ENCODE assay signal across 25 cellular contexts in the genomic region with DNA sequence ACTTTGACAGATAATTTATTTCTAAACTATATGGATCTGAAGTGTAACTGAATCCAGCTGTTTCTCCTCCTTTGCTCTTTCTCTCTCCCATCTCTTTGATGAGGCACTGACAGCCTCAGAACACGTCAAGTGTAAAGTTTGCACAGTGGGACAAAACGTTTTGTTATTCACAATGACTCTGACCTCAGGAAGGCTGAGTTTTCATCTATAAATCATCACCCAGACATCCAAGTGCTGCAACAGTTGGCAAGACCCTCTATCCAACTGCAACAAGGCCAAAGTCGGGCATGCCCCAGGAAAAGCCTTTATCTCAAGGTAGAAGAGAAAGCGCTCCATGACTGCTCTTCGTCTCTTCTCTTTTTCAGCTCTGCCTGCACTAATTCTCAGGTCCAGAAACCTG.
A peak's percentile ranks its signal among the peaks of the same experiment; 100 is the strongest.
DNase-seq lines count a peak whose midpoint lies in the region; ATAC-seq, FAIRE-seq and TF ChIP-seq lines count a peak whose summit lies in the region.
"Had no signal": no experiment of that assay in that cellular context is flagged by ENCODE, and none has a peak within 500 bp of the region (broad histone marks: within the 10 kb centered on the region; RNA-seq: fewer than 3 reads in every experiment).

No MANE protein-coding gene starts in this region.

- intact Hi-C loops in IMR-90 (cut with micrococcal nuclease), result no loop called here
- intact Hi-C loops in activated CD4-positive, alpha-beta memory T cell treated with anti-CD3 and anti-CD28 coated beads for 36 hours (cut with micrococcal nuclease), result no loop called here

- FAIRE-seq in H1 (lab: Jason Lieb, UNC), result no peak
- FAIRE-seq: D721Med, HepG2, RCC 7860 had no signal

- no peak for DNase-seq in IMR-90
- DNase-seq in H1 (ENCODE audit: low read depth in 1 of 2, low spot score in 2 of 2), result no peak
- peak; percentile 55 for DNase-seq in left kidney (ENCODE audit: low read depth, low spot score)
- no peak for DNase-seq in activated CD4-positive, alpha-beta memory T cell treated with anti-CD3 and anti-CD28 coated beads for 36 hours
- DNase-seq in NCI-H1105 treated with DMSO at 0.1 percent for 48 hours (lab: John Stamatoyannopoulos, UW), result no peak
- DNase-seq: BE2C, DMS53, GDM1, H7, HFFc6, KG1, NCI-H1105, NCI-H2029 treated with DMSO at 0.1 percent for 48 hours, NCI-H345, NCI-H524 treated with DMSO at 0.1 percent for 48 hours, NCI-H82, OCI-M1, SJCRH30 had no signal

- dilution Hi-C loops in IMR-90 (cut with HindIII; ENCODE audit: low sequenced_read_pairs, unreplicated experiment), result no loop called here

- no peak overlapping the region for H2BK12ac ChIP-seq in H1 (ENCODE audit: low read depth, low read length)

- BruUV-seq in IMR-90 (replicated peaks; lab: Mats Ljungman, UMichigan), result no TSS peak

- no peaks in the 10 kb centered on the region for H3K4me1 Mint-ChIP-seq in activated CD4-positive, alpha-beta memory T cell treated with anti-CD3 and anti-CD28 coated beads for 36 hours (ENCODE audit: low read depth)

- no peak overlapping the region for H3K4me2 ChIP-seq in IMR-90 (ENCODE audit: low read depth, low read length)
- H3K4me2 ChIP-seq in H1 (ENCODE audit: insufficient read depth in 1 of 2, low read depth in 2 of 2, low read length in 2 of 2), result no peak overlapping the region

- H3K4ac ChIP-seq in IMR-90 (ENCODE audit: low read depth, low read length) (no peak overlapping the region; the same call in 1 of the 2 replicates), H1 (replicated peaks; ENCODE audit: insufficient read length, low read depth, low read length) (no peak overlapping the region)

- H2BK120ac ChIP-seq in IMR-90 (ENCODE audit: low read depth, low read length) (0 out of 2 replicates have a peak overlapping the region, but pooled peaks have one; percentile 41), H1 (replicated peaks; ENCODE audit: low read depth, low read length) (no peak overlapping the region)

- H4K5ac ChIP-seq in IMR-90 (ENCODE audit: low read depth, low read length), result no peak overlapping the region
- H4K5ac ChIP-seq in H1 (ENCODE audit: insufficient read length, low read depth, low read length), result no peak overlapping the region

- H3K4me3 Mint-ChIP-seq in activated CD4-positive, alpha-beta memory T cell treated with anti-CD3 and anti-CD28 coated beads for 36 hours, result no peak overlapping the region
- H3K4me3 Mint-ChIP-seq: HFFc6 had no signal

- no peaks in the 10 kb centered on the region for H3K36me3 Mint-ChIP-seq in activated CD4-positive, alpha-beta memory T cell treated with anti-CD3 and anti-CD28 coated beads for 36 hours

- no peak for TF ChIP-seq EP300 in H1 (IDR thresholded peaks at IDR 0.05; ENCODE audit: borderline replicate concordance in 1 of 2, low read depth in 2 of 2, low read length in 2 of 2)

- H3K14ac ChIP-seq in IMR-90 (replicated peaks; ENCODE audit: low read depth, low read length), result no peak overlapping the region
- no peak overlapping the region for H3K14ac ChIP-seq in H1 (ENCODE audit: insufficient read length)

- H3K18ac ChIP-seq in IMR-90 (ENCODE audit: low read depth, low read length), result 0 out of 2 replicates have a peak overlapping the region, but pooled peaks have one; percentile 23
- no peak overlapping the region for H3K18ac ChIP-seq in H1 (ENCODE audit: extremely low read depth, low read length)

- 62% methylated on average over 4 of the region's 5 CpGs; no CpG with 5 or more reads in 1 of the 2 experiments for WGBS in IMR-90 (ENCODE audit: extremely low coverage in 2 of 2, insufficient read length in 1 of 2), 2 experiments
- WGBS in H1 (ENCODE audit: extremely low coverage in 1 of 2, insufficient coverage in 1 of 2, insufficient read length in 1 of 2, insufficient replicate concordance in 2 of 2, low coverage in 1 of 2, low lambda C conversion rate in 2 of 2, missing lambda C conversion rate in 1 of 2), 2 experiments, result 91% methylated on average over 4 of the region's 5 CpGs; no CpG with 5 or more reads in 1 of the 2 experiments

- TF ChIP-seq CTCF in IMR-90 (conservative IDR thresholded peaks at IDR 0.05; ENCODE audit: low read depth, low read length) (no peak), H1 (IDR thresholded peaks at IDR 0.05; ENCODE audit: control extremely low read depth in 1 of 3, insufficient read depth in 1 of 3, low read depth in 1 of 3, low read length in 3 of 3) (no peak)

- H3K9me3 Mint-ChIP-seq in activated CD4-positive, alpha-beta memory T cell treated with anti-CD3 and anti-CD28 coated beads for 36 hours, result no peaks in the 10 kb centered on the region
- H3K9me3 Mint-ChIP-seq: HFFc6 had no signal

- 0 out of 2 replicates have a peak overlapping the region, but pooled peaks have one; percentile 4 for H4K91ac ChIP-seq in IMR-90 (ENCODE audit: insufficient read depth, low read depth, low read length)
- no peak overlapping the region for H4K91ac ChIP-seq in H1 (replicated peaks; ENCODE audit: insufficient read length, low read length)

- H2BK5ac ChIP-seq in IMR-90 (ENCODE audit: low read depth, low read length, poor library complexity, severe bottlenecking) (no peak overlapping the region), H1 (ENCODE audit: low read depth, low read length) (no peak overlapping the region)

- H3K36me3 ChIP-seq in IMR-90 (ENCODE audit: control insufficient read depth, insufficient read depth, low read length) (no peaks in the 10 kb centered on the region), H1 (ENCODE audit: control insufficient read depth in 2 of 4, insufficient read depth in 4 of 4, low read length in 3 of 4) (no peaks in the 10 kb centered on the region), stomach smooth muscle (ENCODE audit: control insufficient read depth in 2 of 2, insufficient read depth in 2 of 2, low read length in 2 of 2) (no peaks in the 10 kb centered on the region)
- H3K36me3 ChIP-seq: BE2C, SJCRH30 had no signal

- H3K9ac ChIP-seq in IMR-90 (ENCODE audit: low read depth, low read length) (no peak overlapping the region), H1 (replicated peaks in 1 of 4; ENCODE audit: extremely low read depth in 1 of 4, low read depth in 3 of 4, low read length in 3 of 4) (no peak overlapping the region), stomach smooth muscle (ENCODE audit: low read length in 2 of 2) (peak overlapping the region in 1 of 2 donors; percentile 7)

- no peak overlapping the region for H3K4me3 ChIP-seq in IMR-90 (ENCODE audit: insufficient read depth, low read depth, low read length)
- H3K4me3 ChIP-seq in H1 (ENCODE audit: extremely low read depth in 1 of 4, insufficient read depth in 2 of 4, low read depth in 3 of 4, low read length in 4 of 4), result no peak overlapping the region
- no peak overlapping the region for H3K4me3 ChIP-seq in stomach smooth muscle (ENCODE audit: low read length in 2 of 2)
- H3K4me3 ChIP-seq: SJCRH30 had no signal

- H3K23ac ChIP-seq in IMR-90 (ENCODE audit: low read depth, low read length), result no peak overlapping the region
- no peak overlapping the region for H3K23ac ChIP-seq in H1 (ENCODE audit: insufficient read length)

- H2AFZ ChIP-seq in IMR-90 (replicated peaks; ENCODE audit: low read length, poor library complexity), result peak overlapping the region; percentile 45
- peak overlapping the region; percentile 19; the same call in 1 of the 2 replicates for H2AFZ ChIP-seq in H1 (ENCODE audit: low read length)

- H3K23me2 ChIP-seq in H1 (ENCODE audit: low read depth, low read length), result peaks cover 2% of the 10 kb centered on the region; the same call in 1 of the 2 replicates

- H3K27me3 ChIP-seq in IMR-90 (ENCODE audit: control insufficient read depth, insufficient read depth, low read length), result no peaks in the 10 kb centered on the region
- no peaks in the 10 kb centered on the region for H3K27me3 ChIP-seq in H1 (replicated peaks in 1 of 4; ENCODE audit: control insufficient read depth in 3 of 4, extremely low read depth in 1 of 4, insufficient read depth in 3 of 4, low read length in 3 of 4)
- H3K27me3 ChIP-seq in stomach smooth muscle (ENCODE audit: control insufficient read depth in 1 of 2, insufficient read depth in 2 of 2, low read length in 2 of 2), result no peaks in the 10 kb centered on the region
- H3K27me3 ChIP-seq: BE2C had no signal

- H3K79me2 ChIP-seq in H1 (ENCODE audit: control insufficient read depth in 1 of 2, insufficient read depth in 2 of 2, low read length in 2 of 2), result no peaks in the 10 kb centered on the region

- H2BK15ac ChIP-seq in IMR-90 (ENCODE audit: low read depth, low read length) (peak overlapping the region; percentile 15; the same call in 1 of the 3 replicates), H1 (ENCODE audit: low read length) (no peak overlapping the region)

- H3K79me1 ChIP-seq in IMR-90 (ENCODE audit: low read depth in 1 of 2, low read length in 2 of 2), result no peaks in the 10 kb centered on the region
- H3K79me1 ChIP-seq in H1 (ENCODE audit: low read depth, low read length), result no peaks in the 10 kb centered on the region

- H2AK5ac ChIP-seq in IMR-90 (ENCODE audit: low read depth, low read length) (no peak overlapping the region), H1 (ENCODE audit: low read depth, low read length) (no peak overlapping the region)

- in situ Hi-C loops in IMR-90 (cut with MboI; ENCODE audit: low sequenced_read_pairs), result no loop called here

- CTCF ChIA-PET in IMR-90 (lab: Yijun Ruan, JAX), result no interaction called here
- CTCF ChIA-PET in H1 (lab: Charles Lee; ENCODE audit: partially characterized antibody), result no interaction called here
- CTCF ChIA-PET in activated CD4-positive, alpha-beta memory T cell treated with anti-CD3 and anti-CD28 coated beads for 36 hours (lab: Charles Lee), result no interaction called here

- POLR2A ChIA-PET in IMR-90 (lab: Charles Lee; ENCODE audit: unreplicated experiment) (no interaction called here), H1 (lab: Charles Lee; ENCODE audit: partially characterized antibody) (no interaction called here)
- POLR2A ChIA-PET in activated CD4-positive, alpha-beta memory T cell treated with anti-CD3 and anti-CD28 coated beads for 36 hours (lab: Charles Lee), result no interaction called here

- TF ChIP-seq RAD21 in IMR-90 (IDR thresholded peaks at IDR 0.05; ENCODE audit: low read length) (no peak), H1 (IDR thresholded peaks at IDR 0.05 in 1 of 2, conservative IDR thresholded peaks at IDR 0.05 in 1 of 2; ENCODE audit: low read depth in 2 of 2, low read length in 2 of 2) (no peak)

- H4K8ac ChIP-seq in IMR-90 (ENCODE audit: low read depth in 2 of 2, low read length in 2 of 2) (peak overlapping the region in 1 of 2 experiments; percentile 28; a peak in 1 of 4 replicates), H1 (ENCODE audit: extremely low read depth, insufficient read depth, low read length) (no peak overlapping the region)

- peak overlapping the region; percentile 36; the same call in 1 of the 2 replicates for H2BK20ac ChIP-seq in IMR-90 (ENCODE audit: low read depth, low read length)
- no peak overlapping the region for H2BK20ac ChIP-seq in H1 (ENCODE audit: low read length)

- H3K27ac Mint-ChIP-seq in activated CD4-positive, alpha-beta memory T cell treated with anti-CD3 and anti-CD28 coated beads for 36 hours, result no peak overlapping the region
- H3K27ac Mint-ChIP-seq: HFFc6 had no signal

- H2AK9ac ChIP-seq in IMR-90 (replicated peaks; ENCODE audit: low read depth, low read length, poor library complexity), result no peak overlapping the region

- H3K9me3 ChIP-seq in IMR-90 (ENCODE audit: control insufficient read depth, insufficient read depth, low read length) (no peaks in the 10 kb centered on the region), H1 (ENCODE audit: insufficient read depth in 2 of 2, low read depth in 1 of 2, low read length in 1 of 2) (no peaks in the 10 kb centered on the region), stomach smooth muscle (ENCODE audit: control insufficient read depth in 2 of 2, low read length in 2 of 2) (no peaks in the 10 kb centered on the region)
- H3K9me3 ChIP-seq: BE2C, SJCRH30 had no signal

- ATAC-seq in IMR-90 (ENCODE audit: low read depth) (no peak), HG03342 (IDR thresholded peaks at IDR 0.05; ENCODE audit: unreplicated experiment) (no peak), GM18870 (IDR thresholded peaks at IDR 0.05; ENCODE audit: unreplicated experiment) (no peak)
- ATAC-seq: HepG2 had no signal

- TF ChIP-seq POLR2A in IMR-90 (IDR thresholded peaks at IDR 0.05; ENCODE audit: low read depth, low read length) (no peak), H1 (IDR thresholded peaks at IDR 0.05; ENCODE audit: control extremely low read depth in 1 of 2, low read depth in 2 of 2, low read length in 2 of 2) (no peak)

- H3K27ac ChIP-seq in IMR-90 (ENCODE audit: insufficient read depth, low read length), result no peak overlapping the region
- no peak overlapping the region for H3K27ac ChIP-seq in H1 (ENCODE audit: low read depth, low read length)
- H3K27ac ChIP-seq in stomach smooth muscle (ENCODE audit: low read length), result peak overlapping the region; percentile 67
- H3K27ac ChIP-seq: HL-60, SJCRH30 had no signal

- H3K56ac ChIP-seq in IMR-90 (ENCODE audit: extremely low read depth, insufficient read depth, low read length) (no peak overlapping the region), H1 (replicated peaks; ENCODE audit: insufficient read length, low read depth, low read length) (no peak overlapping the region)

- no peaks in the 10 kb centered on the region for H3K27me3 Mint-ChIP-seq in activated CD4-positive, alpha-beta memory T cell treated with anti-CD3 and anti-CD28 coated beads for 36 hours

- H3K4me1 ChIP-seq in IMR-90 (ENCODE audit: control insufficient read depth, insufficient read depth, low read length), result no peaks in the 10 kb centered on the region; the same call in 1 of the 2 replicates
- no peaks in the 10 kb centered on the region for H3K4me1 ChIP-seq in H1 (replicated peaks in 1 of 4; ENCODE audit: control insufficient read depth in 3 of 4, insufficient read depth in 4 of 4, low read length in 3 of 4)
- peaks cover 6% of the 10 kb centered on the region for H3K4me1 ChIP-seq in stomach smooth muscle (ENCODE audit: control insufficient read depth, insufficient read depth, low read length)
- H3K4me1 ChIP-seq: BE2C had no signal

- H4K20me1 ChIP-seq in IMR-90 (ENCODE audit: insufficient read depth, low read length), result no peaks in the 10 kb centered on the region
- no peaks in the 10 kb centered on the region for H4K20me1 ChIP-seq in H1 (replicated peaks in 1 of 2; ENCODE audit: control insufficient read depth in 1 of 2, insufficient read depth in 2 of 2, low read length in 2 of 2)

- H3K9me1 ChIP-seq in IMR-90 (ENCODE audit: insufficient read depth, low read length), result peaks cover under 1% of the 10 kb centered on the region; the same call in 1 of the 2 replicates
